ENCODE assay signal across 14 cellular contexts in the genomic region with DNA sequence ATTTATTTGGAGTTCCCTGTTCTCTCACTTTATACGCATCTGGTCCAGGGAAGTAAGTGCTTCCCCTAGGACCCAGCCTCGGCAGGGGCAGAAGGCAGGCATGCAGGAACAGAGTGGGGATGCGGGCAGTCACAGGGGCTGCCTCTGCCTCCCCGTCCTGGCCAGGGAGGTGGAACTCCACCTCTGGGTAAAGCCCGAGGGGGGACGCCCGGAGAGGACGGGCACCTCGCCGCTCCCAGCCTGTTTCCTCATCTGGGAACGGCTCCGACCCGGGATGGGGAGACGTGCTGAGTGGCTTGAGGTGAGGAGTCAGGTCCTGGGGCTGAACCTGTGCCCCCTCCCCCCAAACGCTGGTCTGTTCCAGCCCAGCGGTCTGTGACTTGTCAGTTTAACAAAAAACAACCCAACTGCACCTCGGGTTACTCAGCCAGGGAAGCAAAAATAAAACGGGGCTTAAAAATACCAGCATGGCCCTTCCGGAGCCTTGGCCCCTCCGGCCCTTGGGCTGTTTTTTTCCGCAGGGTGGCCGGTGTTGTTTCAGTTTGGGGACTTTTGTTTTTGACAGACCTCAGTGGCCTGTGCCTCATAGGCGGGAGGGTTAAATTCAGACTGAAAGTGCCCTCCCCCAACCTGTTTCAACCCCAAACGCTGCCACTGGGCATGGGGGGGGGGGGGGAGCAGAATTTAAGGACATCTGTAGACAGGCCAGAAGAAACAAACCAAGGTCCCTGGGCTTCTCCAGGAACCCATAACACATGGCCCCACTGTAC. TPM values are rescaled to one million over a fixed set of nuclear protein-coding genes. Genes with fewer than 3 reads are reported as not detected.
DNase-seq lines count a peak whose midpoint lies in the region; ATAC-seq and TF ChIP-seq lines count a peak whose summit lies in the region.
"Had no signal": no experiment of that assay in that cellular context is flagged by ENCODE, and none has a peak within 500 bp of the region (broad histone marks: within the 10 kb centered on the region; RNA-seq: fewer than 3 reads in every experiment).

No MANE protein-coding gene starts in this region.

- in situ Hi-C loops in brain microvascular endothelial cell (cut with HindIII; ENCODE audit: low pct_ligation_motif_present, low sequenced_read_pairs), result no loop called here

- no peak for TF ChIP-seq CTCF in GM12875 (IDR thresholded peaks at IDR 0.05; ENCODE audit: borderline replicate concordance, insufficient read depth, low read depth, low read length)
- TF ChIP-seq CTCF in brain microvascular endothelial cell (IDR thresholded peaks at IDR 0.05; ENCODE audit: low read depth, low read length, missing control alignments), result no peak

- no peaks in the 10 kb centered on the region for H3K9me3 ChIP-seq in HUES64 (ENCODE audit: insufficient read depth, low read depth, low read length)
- H3K9me3 ChIP-seq: esophagus muscularis mucosa, psoas muscle had no signal

- H3K36me3 ChIP-seq in HUES64 (ENCODE audit: insufficient read depth, low read length) (peaks cover 64% of the 10 kb centered on the region), brain microvascular endothelial cell (replicated peaks) (peaks cover 45% of the 10 kb centered on the region)

- peaks cover 12% of the 10 kb centered on the region for H3K36me3 Mint-ChIP-seq in memory B cell

- H3K4me3 ChIP-seq in GM12875 (ENCODE audit: low read depth, low read length) (peak overlapping the region; percentile 93), HUES64 (ENCODE audit: low read length) (no peak overlapping the region), brain microvascular endothelial cell (ENCODE audit: low read depth, low read length) (no peak overlapping the region)
- H3K4me3 ChIP-seq: esophagus muscularis mucosa, psoas muscle had no signal

- no peaks in the 10 kb centered on the region for H3K9me3 Mint-ChIP-seq in memory B cell
- H3K9me3 Mint-ChIP-seq: activated naive CD4-positive, alpha-beta T cell treated with anti-CD3 and anti-CD28 coated beads, Interleukin-2, amount 10 ng/mL, durations not matched to agents 7 days and 5 days had no signal

- peaks cover 21% of the 10 kb centered on the region for H3K4me1 Mint-ChIP-seq in memory B cell

- H3K27me3 Mint-ChIP-seq in memory B cell, result no peaks in the 10 kb centered on the region
- H3K27me3 Mint-ChIP-seq: activated naive CD4-positive, alpha-beta T cell treated with anti-CD3 and anti-CD28 coated beads, Interleukin-2, amount 10 ng/mL, durations not matched to agents 7 days and 5 days had no signal

- peak in 1 of 2 donors; percentile 54 for DNase-seq in memory B cell (ENCODE audit: low spot score in 2 of 2)
- no peak for DNase-seq in activated T-cell treated with anti-CD3 and anti-CD28 coated beads, Interleukin-2, amount 50 U/mL, for 48 hours
- no peak for DNase-seq in brain microvascular endothelial cell
- DNase-seq in 8988T, result no peak
- no peak for DNase-seq in NCI-H1092 (lab: John Stamatoyannopoulos, UW)
- DNase-seq: activated CD4-positive, alpha-beta T cell treated with anti-CD3 and anti-CD28 coated beads, Interleukin-2, amount 50 U/mL, for 4 hours; activated naive CD4-positive, alpha-beta T cell treated with anti-CD3 and anti-CD28 coated beads, Interleukin-2, amount 10 ng/mL, durations not matched to agents 7 days and 5 days; EL; psoas muscle; stimulated activated naive CD4-positive, alpha-beta T cell treated with Interleukin-2 at 50 U/mL for 16 hours had no signal

- H3K27ac ChIP-seq in HUES64 (ENCODE audit: low read depth, low read length) (peak overlapping the region; percentile 18; the same call in 1 of the 2 replicates), brain microvascular endothelial cell (no peak overlapping the region)
- H3K27ac ChIP-seq: esophagus muscularis mucosa, psoas muscle had no signal

- peak overlapping the region; percentile 73 for H3K27ac Mint-ChIP-seq in memory B cell
- H3K27ac Mint-ChIP-seq: activated naive CD4-positive, alpha-beta T cell treated with anti-CD3 and anti-CD28 coated beads, Interleukin-2, amount 10 ng/mL, durations not matched to agents 7 days and 5 days had no signal

- no peak overlapping the region for H3K9ac ChIP-seq in HUES64 (ENCODE audit: low read depth, low read length)

- WGBS in HUES64, result 94% methylated on average over 22 of the region's 24 CpGs

- no peaks in the 10 kb centered on the region for H3K27me3 ChIP-seq in HUES64 (ENCODE audit: insufficient read depth, low read length)
- no peaks in the 10 kb centered on the region for H3K27me3 ChIP-seq in brain microvascular endothelial cell (replicated peaks)
- H3K27me3 ChIP-seq: esophagus muscularis mucosa had no signal

- H3K4me1 ChIP-seq in HUES64 (ENCODE audit: insufficient read depth, low read length), result no peaks in the 10 kb centered on the region

- ATAC-seq in GM19438 (IDR thresholded peaks at IDR 0.05; ENCODE audit: low read depth, unreplicated experiment), result peak; percentile 33
- ATAC-seq in memory B cell (ENCODE audit: low read depth), result no peak
- ATAC-seq: psoas muscle had no signal

- peak overlapping the region; percentile 93 for H3K4me3 Mint-ChIP-seq in memory B cell
- H3K4me3 Mint-ChIP-seq: activated naive CD4-positive, alpha-beta T cell treated with anti-CD3 and anti-CD28 coated beads, Interleukin-2, amount 10 ng/mL, durations not matched to agents 7 days and 5 days had no signal

RNA-seq across cellular contexts. Expression of a gene that starts 4.1 kb away (rescaled TPM):
- 187 TPM for polyA plus RNA-seq in HUES64 (2013, experiment 1 of 2)
- 190 TPM for polyA plus RNA-seq in HUES64 (2013, experiment 2 of 2)

RNA-seq across cellular contexts. Expression of a gene that starts 43.1 kb away (rescaled TPM):
- polyA plus RNA-seq in HUES64 (2013, experiment 1 of 2), result 132 TPM
- polyA plus RNA-seq in HUES64 (2013, experiment 2 of 2), result 139 TPM

RNA-seq across cellular contexts. Expression of a gene that starts 55.7 kb away (rescaled TPM):
- 56.1 TPM for polyA plus RNA-seq in HUES64 (2013, experiment 1 of 2)
- 49.9 TPM for polyA plus RNA-seq in HUES64 (2013, experiment 2 of 2)
